In genomic region chr6:149218915-149219314, GRCh38 we compare ENCODE assay signal across 1 cellular context.
A peak's percentile ranks its signal among the peaks of the same experiment; 100 is the strongest.
TF ChIP-seq lines count a peak whose summit lies in the region.

No MANE protein-coding gene starts in this region.

TF ChIP-seq in GM12878, 131 proteins besides CTCF, POLR2A, EP300 and RAD21:
- TF ChIP-seq MEF2B (IDR thresholded peaks at IDR 0.05; ENCODE audit: partially characterized antibody, poor library complexity, severe bottlenecking), result peak; percentile 18
- TF ChIP-seq TCF12 (IDR thresholded peaks at IDR 0.05; ENCODE audit: low read depth, low read length), result no peak
- TF ChIP-seq POLR2AphosphoS5 (IDR thresholded peaks at IDR 0.05; ENCODE audit: low read length), result no peak
- no peak for TF ChIP-seq CBX5 (IDR thresholded peaks at IDR 0.05; ENCODE audit: low read depth)
- no peak for TF ChIP-seq CHD1 (IDR thresholded peaks at IDR 0.05; ENCODE audit: low read depth, low read length)
- TF ChIP-seq KLF5 (IDR thresholded peaks at IDR 0.05; ENCODE audit: partially characterized antibody), result no peak
